ENCODE assay signal across 15 cellular contexts in the genomic region with DNA sequence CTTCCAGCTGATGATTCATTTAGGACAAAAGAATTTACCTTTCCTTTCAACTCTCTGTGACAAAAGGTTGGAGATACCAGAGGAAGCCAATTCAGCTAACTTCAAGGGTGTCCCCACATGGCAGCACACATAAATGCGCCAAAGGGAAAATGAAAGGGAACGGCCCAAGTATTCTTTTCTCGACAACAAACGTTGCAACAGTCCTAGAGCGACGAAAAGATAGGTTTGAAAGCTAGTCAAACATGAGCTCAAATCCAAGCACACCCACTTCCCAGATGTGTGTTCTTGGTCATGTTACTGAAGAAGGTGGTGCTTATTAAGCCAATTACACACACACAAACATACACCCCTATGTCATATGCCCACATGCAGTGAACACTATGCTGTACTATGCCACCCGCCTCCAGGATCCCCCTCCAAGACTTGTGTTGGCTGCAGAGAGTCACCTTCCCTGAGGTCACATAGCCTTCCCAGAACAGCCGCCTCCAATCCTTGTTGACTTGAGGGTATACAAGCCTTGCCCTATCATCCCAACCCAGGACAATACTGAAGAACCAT. TPM values are rescaled to one million over a fixed set of nuclear protein-coding genes. Genes with fewer than 3 reads are reported as not detected.
DNase-seq lines count a peak whose midpoint lies in the region; ATAC-seq and TF ChIP-seq lines count a peak whose summit lies in the region.
"Had no signal": no experiment of that assay in that cellular context is flagged by ENCODE, and none has a peak within 500 bp of the region (broad histone marks: within the 10 kb centered on the region; RNA-seq: fewer than 3 reads in every experiment).

No MANE protein-coding gene starts in this region.

- peak; percentile 75 for ATAC-seq in left lung
- ATAC-seq in activated CD4-positive, CD25-positive, alpha-beta regulatory T cell treated with anti-CD3 and anti-CD28 coated beads, Interleukin-2, amount 50 U/mL, for 24 hours, result no peak

- peaks cover 29% of the 10 kb centered on the region for H3K4me1 ChIP-seq in HUES48 (ENCODE audit: control insufficient read depth, insufficient read depth, low read length)
- H3K4me1 ChIP-seq in breast epithelium, result peaks cover 0 to 10% of the 10 kb centered on the region in 2 donors
- H3K4me1 ChIP-seq in left lung, result no peaks in the 10 kb centered on the region
- H3K4me1 ChIP-seq in thyroid gland, result peaks cover 15 to 27% of the 10 kb centered on the region in 2 donors

- TF ChIP-seq CTCF in breast epithelium (IDR thresholded peaks at IDR 0.05), result no peak
- TF ChIP-seq CTCF in left lung (IDR thresholded peaks at IDR 0.05), result no peak
- no peak for TF ChIP-seq CTCF in thyroid gland (IDR thresholded peaks at IDR 0.05)

- no peak overlapping the region for H3K4me3 ChIP-seq in HUES48 (ENCODE audit: low read depth, low read length)
- peak overlapping the region in 2 of 3 donors; percentile 20 to 43 for H3K4me3 ChIP-seq in breast epithelium
- H3K4me3 ChIP-seq in left lung, result no peak overlapping the region
- no peak overlapping the region for H3K4me3 ChIP-seq in thyroid gland (replicated peaks in 1 of 3)
- H3K4me3 ChIP-seq: esophagus muscularis mucosa, sigmoid colon had no signal

- 81 to 83% methylated on average over 8 of the region's 8 CpGs for WGBS in thyroid gland, 2 donors

- DNase-seq in breast epithelium (ENCODE audit: low spot score in 2 of 2) (no peak), left lung (no peak), thyroid gland (no peak), iPS-NIHi11 (ENCODE audit: low spot score) (no peak), SKM-1 (lab: John Stamatoyannopoulos, UW; ENCODE audit: unreplicated experiment) (no peak)
- DNase-seq: activated naive CD4-positive, alpha-beta T cell treated with anti-CD3 and anti-CD28 coated beads, Interleukin-2, amount 10 ng/mL, durations not matched to agents 7 days and 5 days; NCI-H1092; NCI-H2081; nucleus accumbens; OCI-M1; sigmoid colon; substantia nigra had no signal

- H3K9ac ChIP-seq in HUES48 (ENCODE audit: low read depth, low read length), result 0 out of 2 replicates have a peak overlapping the region, but pooled peaks have one; percentile 6

- no peak for TF ChIP-seq POLR2A in breast epithelium (IDR thresholded peaks at IDR 0.05)
- TF ChIP-seq POLR2A in thyroid gland (IDR thresholded peaks at IDR 0.05), result no peak

- H3K36me3 ChIP-seq in HUES48 (ENCODE audit: control insufficient read depth, insufficient read depth, low read length), result no peaks in the 10 kb centered on the region
- H3K36me3 ChIP-seq in breast epithelium, result no peaks in the 10 kb centered on the region
- no peaks in the 10 kb centered on the region for H3K36me3 ChIP-seq in left lung
- H3K36me3 ChIP-seq in thyroid gland, result no peaks in the 10 kb centered on the region
- H3K36me3 ChIP-seq: esophagus muscularis mucosa, sigmoid colon had no signal

- H3K9me3 ChIP-seq in HUES48 (ENCODE audit: control insufficient read depth, insufficient read depth, low read length), result no peaks in the 10 kb centered on the region
- H3K9me3 ChIP-seq in breast epithelium, result no peaks in the 10 kb centered on the region
- no peaks in the 10 kb centered on the region for H3K9me3 ChIP-seq in left lung
- no peaks in the 10 kb centered on the region for H3K9me3 ChIP-seq in thyroid gland
- H3K9me3 ChIP-seq: esophagus muscularis mucosa, sigmoid colon had no signal

- intact Hi-C loops in breast epithelium (cut with DNase I; ENCODE audit: low total_unique reads) (no loop called here), left lung (cut with DNase I) (no loop called here), thyroid gland (cut with DNase I) (no loop called here)

- H3K27me3 ChIP-seq in HUES48 (ENCODE audit: control insufficient read depth, insufficient read depth, low read length), result no peaks in the 10 kb centered on the region
- no peaks in the 10 kb centered on the region for H3K27me3 ChIP-seq in breast epithelium
- H3K27me3 ChIP-seq in left lung, result no peaks in the 10 kb centered on the region
- no peaks in the 10 kb centered on the region for H3K27me3 ChIP-seq in thyroid gland
- H3K27me3 ChIP-seq: esophagus muscularis mucosa, sigmoid colon had no signal

- H3K27ac ChIP-seq in HUES48 (ENCODE audit: low read depth, low read length), result peak overlapping the region; percentile 92
- peak overlapping the region; percentile 84 to 91 for H3K27ac ChIP-seq in breast epithelium
- peak overlapping the region; percentile 9 to 39 for H3K27ac ChIP-seq in left lung
- peak overlapping the region; percentile 53 to 77 (median 68) for H3K27ac ChIP-seq in thyroid gland

RNA-seq across cellular contexts. Expression of gene MAGI1, which starts 27.5 kb away (rescaled TPM):
- total RNA-seq in breast epithelium (10 to 100 TPM; 22.1 to 94.4 (median 70.5) TPM), left lung (10 to 100 TPM; 27.4 to 31.6 TPM), thyroid gland (100 to 1,000 TPM in 1 of 4 donors, 10 to 100 TPM in 3; 60.5 to 123 (median 87.5) TPM)

Comparison
In these comparisons a context has a peak if more than half of its experiments do, and no peak if none do; other contexts are left out.
1. H3K27ac ChIP-seq: peak in every context shown above with its lines; median percentile 92 in HUES48; 88 in breast epithelium; 68 in thyroid gland; 24 in left lung.
2. H3K4me3 ChIP-seq: peak in breast epithelium (2 of 3); none in HUES48 (single experiment), left lung (0 of 2) and thyroid gland (0 of 3).